8 cellular contexts compared by ENCODE assay signal in genomic region chr12:31589896-31590729, GRCh38. TPM values are rescaled to one million over a fixed set of nuclear protein-coding genes. Genes with fewer than 3 reads are reported as not detected.
A peak's percentile ranks its signal among the peaks of the same experiment; 100 is the strongest.
DNase-seq lines count a peak whose midpoint lies in the region; ATAC-seq and TF ChIP-seq lines count a peak whose summit lies in the region.

No MANE protein-coding gene starts in this region.

- peak overlapping the region; percentile 96 for H3K4me3 Mint-ChIP-seq in MCF 10A (ENCODE audit: unreplicated experiment)

- intact Hi-C loops in MCF 10A (cut with micrococcal nuclease) (loop anchor here (1.0 to 5.0 kb wide), 4 partner anchors 46 to 187 kb away; no protein-coding TSS in a partner anchor), sigmoid colon (cut with DNase I) (loop anchor here (1.0 to 5.0 kb wide), 3 partner anchors 137 to 517 kb away; partner anchors contain the start of genes AMN1 and BICD1)

- CTCF ChIA-PET in MCF 10A (lab: Yijun Ruan, JAX): interaction anchor here (0.5 to 1.5 kb wide), 8 partner anchors 11 to 186 kb away, joined by 3 to 5 read pairs (median 3); no protein-coding TSS in a partner anchor

- ATAC-seq in GM21381 (IDR thresholded peaks at IDR 0.05; ENCODE audit: unreplicated experiment): peak; percentile 33

- TF ChIP-seq EP300 in sigmoid colon (IDR thresholded peaks at IDR 0.05): no peak

- H3K36me3 Mint-ChIP-seq in MCF 10A (ENCODE audit: insufficient read depth, unreplicated experiment): peaks cover 6% of the 10 kb centered on the region

- POLR2A ChIA-PET in MCF 10A (lab: Yijun Ruan, JAX): interaction anchor here (0.6 to 4.8 kb wide), 35 partner anchors 9 to 722 kb away, joined by 3 to 119 read pairs (median 4); partner anchors contain the start of genes BICD1 and ETFBKMT

- H3K27me3 ChIP-seq in HL-60 (ENCODE audit: insufficient read depth, poor library complexity, severe bottlenecking): peaks cover 5% of the 10 kb centered on the region
- H3K27me3 ChIP-seq in iPS-20b (ENCODE audit: insufficient read depth, low read length): peaks cover 30% of the 10 kb centered on the region
- no peaks in the 10 kb centered on the region for H3K27me3 ChIP-seq in sigmoid colon

- TF ChIP-seq CTCF in HL-60 (IDR thresholded peaks at IDR 0.05; ENCODE audit: insufficient read depth, low read length) (no peak), MCF 10A (IDR thresholded peaks at IDR 0.05; ENCODE audit: unreplicated experiment) (no peak), sigmoid colon (IDR thresholded peaks at IDR 0.05) (no peak)

- H3K4me1 ChIP-seq in iPS-20b (ENCODE audit: insufficient read depth, low read length) (peaks cover 15% of the 10 kb centered on the region), sigmoid colon (peaks cover 0 to 35% (median 14%) of the 10 kb centered on the region in 4 donors)

- H3K9me3 Mint-ChIP-seq in MCF 10A (ENCODE audit: unreplicated experiment): no peaks in the 10 kb centered on the region

- H3K4me1 Mint-ChIP-seq in MCF 10A (ENCODE audit: insufficient read depth, unreplicated experiment): peaks cover 36% of the 10 kb centered on the region

- H3K4me3 ChIP-seq in HL-60 (replicated peaks; ENCODE audit: insufficient read depth, low read length) (peak overlapping the region; percentile 81), iPS-20b (ENCODE audit: low read length) (peak overlapping the region; percentile 74), sigmoid colon (peak overlapping the region; percentile 61 to 97 (median 94))

- WGBS in sigmoid colon, 2 donors: 0% methylated on average over 98 of the region's 98 CpGs

- H3K9me3 ChIP-seq in iPS-20b (ENCODE audit: insufficient read depth, low read depth, low read length) (no peaks in the 10 kb centered on the region), sigmoid colon (no peaks in the 10 kb centered on the region)

- TF ChIP-seq POLR2A in sigmoid colon (IDR thresholded peaks at IDR 0.05): no peak

- peak overlapping the region; percentile 63 for H3K9ac ChIP-seq in iPS-20b (ENCODE audit: low read depth, low read length)

- H3K27ac Mint-ChIP-seq in MCF 10A (ENCODE audit: low read depth, unreplicated experiment): peak overlapping the region; percentile 92

- H3K36me3 ChIP-seq in iPS-20b (ENCODE audit: insufficient read depth, low read depth, low read length) (no peaks in the 10 kb centered on the region), sigmoid colon (no peaks in the 10 kb centered on the region)

- H3K27me3 Mint-ChIP-seq in MCF 10A (ENCODE audit: insufficient read depth, unreplicated experiment): no peaks in the 10 kb centered on the region

- peak; percentile 69 for DNase-seq in EH (ENCODE audit: low read depth)
- peak; percentile 12 to 57 for DNase-seq in HL-60 (ENCODE audit: low read depth in 1 of 2, low spot score in 1 of 2)
- DNase-seq in RPMI8226: peak; percentile 45
- peak; percentile 76 for DNase-seq in MCF 10A (ENCODE audit: unreplicated experiment)
- peak; percentile 84 for DNase-seq in sigmoid colon
- no peak for DNase-seq in KG1 (lab: John Stamatoyannopoulos, UW)

- H3K27ac ChIP-seq in HL-60 (replicated peaks): peak overlapping the region; percentile 75
- H3K27ac ChIP-seq in iPS-20b (ENCODE audit: low read length): no peak overlapping the region
- peak overlapping the region; percentile 96 to 99 (median 98) for H3K27ac ChIP-seq in sigmoid colon

- TSS peak; percentile 52 for BruUV-seq in MCF 10A (replicated peaks; lab: Mats Ljungman, UMichigan)

RNA-seq across cellular contexts. Expression of gene DENND5B, which starts 0.8 kb away (rescaled TPM):
- 18.6 and 26.7 TPM in 2 replicates for total RNA-seq in MCF 10A (2022)
- 10 to 100 TPM; 19.5 to 34.3 (median 23.2) TPM for total RNA-seq in sigmoid colon
- 1 to 10 TPM; 2.4 to 3.9 (median 3.7) TPM for polyA plus RNA-seq in sigmoid colon
